ENCODE assay signal across 1 cellular context in genomic region chrX:56563231-56564116, GRCh38.
TF ChIP-seq lines count a peak whose summit lies in the region.

Gene UBQLN2 (plus strand): TSS chrX:56563627. CDS start chrX:56563874, 247 bp downstream.

TF ChIP-seq in K562, 482 proteins besides CTCF, POLR2A, EP300 and RAD21 (continued from another document and continues in another):
- no peak for TF ChIP-seq CTCFL (IDR thresholded peaks at IDR 0.05; ENCODE audit: borderline replicate concordance, insufficient read depth, low read depth, low read length, poor library complexity, severe bottlenecking)
- TF ChIP-seq FOXP4 (CRISPR knock-in tag; IDR thresholded peaks at IDR 0.05; ENCODE audit: borderline replicate concordance), result no peak
- TF ChIP-seq TAF1 (IDR thresholded peaks at IDR 0.05; ENCODE audit: control insufficient read depth, extremely low read depth, insufficient read depth, low read length, severe bottlenecking), result peak; percentile 46
- TF ChIP-seq MEF2A (IDR thresholded peaks at IDR 0.05; ENCODE audit: control insufficient read depth, low read depth, low read length), result no peak
- no peak for TF ChIP-seq LARP7 (IDR thresholded peaks at IDR 0.05)
- peak; percentile 45; the same call in 1 of the 2 replicates for TF ChIP-seq RB1 (IDR thresholded peaks at IDR 0.05; ENCODE audit: low read depth)
- TF ChIP-seq SIN3B (IDR thresholded peaks at IDR 0.05; ENCODE audit: low read depth), result no peak
- TF ChIP-seq KDM1A (IDR thresholded peaks at IDR 0.05), result no peak
- TF ChIP-seq FOXK2 (conservative IDR thresholded peaks at IDR 0.05 in 1 of 2, IDR thresholded peaks at IDR 0.05 in 1 of 2; ENCODE audit: low read depth in 2 of 2), result 0 out of 4 replicates have a peak, but pooled peaks of 1 of the 2 experiments have one; percentile 35
- peak in 1 of 2 experiments; percentile 48; a peak in 1 of 4 replicates for TF ChIP-seq MNT (conservative IDR thresholded peaks at IDR 0.05)
- TF ChIP-seq FOXM1 (IDR thresholded peaks at IDR 0.05; ENCODE audit: low read depth), result 0 out of 2 replicates have a peak, but pooled peaks have one; percentile 26
- no peak for TF ChIP-seq FOXM1 (CRISPR knock-in tag; IDR thresholded peaks at IDR 0.05; ENCODE audit: low read depth)
- 0 out of 2 replicates have a peak, but pooled peaks have one; percentile 16 for TF ChIP-seq RNF2 (IDR thresholded peaks at IDR 0.05)
- TF ChIP-seq DPF2 (IDR thresholded peaks at IDR 0.05), result peak; percentile 55; the same call in 1 of the 2 replicates
- TF ChIP-seq DLX4 (CRISPR knock-in tag; IDR thresholded peaks at IDR 0.05), result no peak
- peak; percentile 63 for TF ChIP-seq L3MBTL2 (IDR thresholded peaks at IDR 0.05)
- peak; percentile 77 for TF ChIP-seq MGA (IDR thresholded peaks at IDR 0.05)
- no peak for TF ChIP-seq CBX2 (IDR thresholded peaks at IDR 0.05; ENCODE audit: insufficient read depth, low read length, poor library complexity, severe bottlenecking)
- TF ChIP-seq ZNF134 (CRISPR knock-in tag; conservative IDR thresholded peaks at IDR 0.05), result no peak
- TF ChIP-seq CHAMP1 (IDR thresholded peaks at IDR 0.05), result no peak; the same call in 1 of the 2 replicates
- 0 out of 2 replicates have a peak, but pooled peaks have one; percentile 44 for TF ChIP-seq FOXP1 (CRISPR knock-in tag; IDR thresholded peaks at IDR 0.05)
- TF ChIP-seq SMARCA4 (IDR thresholded peaks at IDR 0.05), result peak; percentile 53; the same call in 1 of the 2 replicates
- TF ChIP-seq ZBTB7A (IDR thresholded peaks at IDR 0.05; ENCODE audit: borderline replicate concordance, control insufficient read depth, low read depth, low read length), result no peak
- TF ChIP-seq HDAC8 (tag; IDR thresholded peaks at IDR 0.05), result no peak
- no peak for TF ChIP-seq ESRRB (CRISPR knock-in tag; IDR thresholded peaks at IDR 0.05; ENCODE audit: borderline replicate concordance)
- no peak for TF ChIP-seq ZNF764 (CRISPR knock-in tag; IDR thresholded peaks at IDR 0.05; ENCODE audit: low read depth)
- TF ChIP-seq PHB (CRISPR knock-in tag; IDR thresholded peaks at IDR 0.05), result no peak
- no peak for TF ChIP-seq TCFL5 (CRISPR knock-in tag; conservative IDR thresholded peaks at IDR 0.05)
- TF ChIP-seq ATF7 (IDR thresholded peaks at IDR 0.05), result 0 out of 2 replicates have a peak, but pooled peaks have one; percentile 26
- TF ChIP-seq HNRNPUL1 (IDR thresholded peaks at IDR 0.05; ENCODE audit: low read length), result no peak
- no peak for TF ChIP-seq NFRKB (IDR thresholded peaks at IDR 0.05; ENCODE audit: low read depth)
- TF ChIP-seq ARHGAP35 (IDR thresholded peaks at IDR 0.05; ENCODE audit: partially characterized antibody), result no peak
- TF ChIP-seq SRSF3 (IDR thresholded peaks at IDR 0.05; ENCODE audit: insufficient read depth, low read length), result no peak
- no peak for TF ChIP-seq CREB5 (CRISPR knock-in tag; IDR thresholded peaks at IDR 0.05)
- peak; percentile 52 for TF ChIP-seq NCOR1 (IDR thresholded peaks at IDR 0.05)
- no peak for TF ChIP-seq BHLHE40 (IDR thresholded peaks at IDR 0.05; ENCODE audit: low read length)
- no peak for TF ChIP-seq XRCC3 (IDR thresholded peaks at IDR 0.05)
- TF ChIP-seq ZNF12 (CRISPR knock-in tag; IDR thresholded peaks at IDR 0.05), result 0 out of 2 replicates have a peak, but pooled peaks have one; percentile 32
- TF ChIP-seq ILF3 (IDR thresholded peaks at IDR 0.05; ENCODE audit: borderline replicate concordance), result no peak
- TF ChIP-seq ARID1B (IDR thresholded peaks at IDR 0.05), result peak; percentile 33; the same call in 1 of the 2 replicates
- TF ChIP-seq ZNF232 (CRISPR knock-in tag; IDR thresholded peaks at IDR 0.05), result no peak
- TF ChIP-seq LEF1 (IDR thresholded peaks at IDR 0.05), result peak; percentile 59; the same call in 1 of the 2 replicates
